ENCODE assay signal across 9 cellular contexts in genomic region chr6:145704153-145704781, GRCh38. TPM values are rescaled to one million over a fixed set of nuclear protein-coding genes. Genes with fewer than 3 reads are reported as not detected.
DNase-seq lines count a peak whose midpoint lies in the region; ATAC-seq, FAIRE-seq and TF ChIP-seq lines count a peak whose summit lies in the region.
"Had no signal": no experiment of that assay in that cellular context is flagged by ENCODE, and none has a peak within 500 bp of the region (broad histone marks: within the 10 kb centered on the region; RNA-seq: fewer than 3 reads in every experiment).

No MANE protein-coding gene starts in this region.

- H3K4me1 ChIP-seq in DOHH2 (ENCODE audit: control insufficient read depth, low read length): peaks cover 11% of the 10 kb centered on the region
- H3K4me1 ChIP-seq in K562 (replicated peaks in 1 of 2; ENCODE audit: control insufficient read depth in 2 of 2, insufficient read depth in 2 of 2, low read length in 2 of 2): no peaks in the 10 kb centered on the region
- H3K4me1 ChIP-seq: HAP-1 had no signal

- CTCF ChIA-PET in K562 (lab: Yijun Ruan, JAX; ENCODE audit: low intra/inter-chr PET ratio): interaction anchor here (0.6 to 1.0 kb wide), 2 partner anchors 57 to 1119 kb away, joined by 3 read pairs; no protein-coding TSS in a partner anchor

- H3K9me1 ChIP-seq in K562 (ENCODE audit: control insufficient read depth, insufficient read depth, low read length): no peaks in the 10 kb centered on the region

- H3K27me3 ChIP-seq in DOHH2 (ENCODE audit: control insufficient read depth, low read length): no peaks in the 10 kb centered on the region
- no peaks in the 10 kb centered on the region for H3K27me3 ChIP-seq in K562 (ENCODE audit: control insufficient read depth in 2 of 2, insufficient read depth in 2 of 2, low read length in 2 of 2)

- TF ChIP-seq POLR2A in K562 (conservative IDR thresholded peaks at IDR 0.05): no peak

- peak; percentile 31 to 47 for TF ChIP-seq RAD21 in K562 (CRISPR knock-in tag; conservative IDR thresholded peaks at IDR 0.05 in 1 of 2, IDR thresholded peaks at IDR 0.05 in 1 of 2)

- WGBS in K562 (ENCODE audit: insufficient coverage, low coverage, missing lambda C conversion rate): 7% methylated on average over 3 of the region's 3 CpGs

- no peak for TF ChIP-seq EP300 in K562 (IDR thresholded peaks at IDR 0.05; ENCODE audit: low read length)

- BruUV-seq in K562 (replicated peaks; lab: Mats Ljungman, UMichigan): no TSS peak

- H3K27ac ChIP-seq in DOHH2 (ENCODE audit: low read depth, low read length) (no peak overlapping the region), K562 (ENCODE audit: extremely low read depth, low read depth, low read length) (no peak overlapping the region)

- ATAC-seq in K562: no peak
- no peak for ATAC-seq in HG03280 (IDR thresholded peaks at IDR 0.05; ENCODE audit: unreplicated experiment)
- ATAC-seq in GM21786 (IDR thresholded peaks at IDR 0.05; ENCODE audit: unreplicated experiment): no peak

- H3K79me2 ChIP-seq in DOHH2 (ENCODE audit: control insufficient read depth, low read length): peaks cover 7% of the 10 kb centered on the region; the same call in 1 of the 2 replicates
- no peaks in the 10 kb centered on the region for H3K79me2 ChIP-seq in K562 (ENCODE audit: control insufficient read depth, insufficient read depth, low read length)

- POLR2A ChIA-PET in K562 (lab: Yijun Ruan, JAX): no interaction called here

- no peak for FAIRE-seq in K562 (lab: Jason Lieb, UNC)

- in situ Hi-C loops in K562 (cut with MboI): no loop called here

- no peak overlapping the region for H2AFZ ChIP-seq in K562 (ENCODE audit: low read depth, low read length)

- H3K9me3 ChIP-seq in DOHH2 (ENCODE audit: control insufficient read depth, insufficient read depth, low read length): peaks cover 5% of the 10 kb centered on the region; the same call in 1 of the 2 replicates
- H3K9me3 ChIP-seq in K562 (replicated peaks; ENCODE audit: control insufficient read depth, insufficient read depth, low read depth, low read length): no peaks in the 10 kb centered on the region

- no peaks in the 10 kb centered on the region for H3K9me2 ChIP-seq in DOHH2 (replicated peaks; ENCODE audit: control insufficient read depth, low read length)

- H3F3A ChIP-seq in DOHH2 (ENCODE audit: control insufficient read depth, insufficient read depth): no peaks in the 10 kb centered on the region

- H3K36me3 ChIP-seq in DOHH2 (ENCODE audit: control insufficient read depth, low read length) (peaks cover 24% of the 10 kb centered on the region), K562 (ENCODE audit: control insufficient read depth, insufficient read depth, low read length) (no peaks in the 10 kb centered on the region)
- H3K36me3 ChIP-seq: HAP-1 had no signal

- H3K4me2 ChIP-seq in DOHH2 (ENCODE audit: low read length) (no peak overlapping the region), K562 (ENCODE audit: insufficient read depth, low read length) (no peak overlapping the region)

- TF ChIP-seq CTCF in DOHH2 (IDR thresholded peaks at IDR 0.05; ENCODE audit: low read depth, low read length, poor library complexity, severe bottlenecking): peak; percentile 33
- TF ChIP-seq CTCF in K562 (IDR thresholded peaks at IDR 0.05 in 2 of 3, conservative IDR thresholded peaks at IDR 0.05 in 1 of 3; ENCODE audit: insufficient read depth in 2 of 3, low read depth in 1 of 3, low read length in 3 of 3): peak in 2 of 3 experiments; percentile 20 to 61; a peak in 3 of 6 replicates

- DNase-seq in M059J (ENCODE audit: low read depth) (peak; percentile 41), K562 (ENCODE audit: extremely low read depth in 1 of 4, low spot score in 3 of 4) (peak in 2 of 4 experiments; percentile 11 to 16), middle frontal gyrus (ENCODE audit: extremely low spot score, low spot score) (peak; percentile 31), SHP77 treated with DMSO at 0.1 percent for 48 hours (lab: John Stamatoyannopoulos, UW) (no peak), NCI-H2029 (lab: John Stamatoyannopoulos, UW) (no peak)

- no peak overlapping the region for H3K9ac ChIP-seq in K562 (ENCODE audit: insufficient read depth in 1 of 2, low read depth in 2 of 2, low read length in 2 of 2)

- H3K4me3 ChIP-seq in DOHH2 (ENCODE audit: low read length): no peak overlapping the region
- no peak overlapping the region for H3K4me3 ChIP-seq in K562
- H3K4me3 ChIP-seq: HAP-1 had no signal

- H4K20me1 ChIP-seq in DOHH2 (ENCODE audit: control insufficient read depth, insufficient read depth, low read depth, low read length) (no peaks in the 10 kb centered on the region), K562 (replicated peaks; ENCODE audit: control insufficient read depth, insufficient read depth, low read length) (no peaks in the 10 kb centered on the region)

- intact Hi-C loops in K562 (cut with micrococcal nuclease): loop anchor here (10.0 kb wide), 1 partner anchor 259 kb away; no protein-coding TSS in a partner anchor

TF ChIP-seq in K562, 482 proteins besides CTCF, POLR2A, EP300 and RAD21 (continues in another document):
- no peak for TF ChIP-seq ZKSCAN1 (IDR thresholded peaks at IDR 0.05; ENCODE audit: low read depth, low read length)
- no peak for TF ChIP-seq ZC3H8 (IDR thresholded peaks at IDR 0.05)
- TF ChIP-seq KLF16 (IDR thresholded peaks at IDR 0.05): peak; percentile 37; the same call in 1 of the 2 replicates
- TF ChIP-seq BMI1 (IDR thresholded peaks at IDR 0.05; ENCODE audit: low read length): no peak
- no peak for TF ChIP-seq MYC (IDR thresholded peaks at IDR 0.05; ENCODE audit: low read depth, low read length)
- no peak for TF ChIP-seq MYC (CRISPR knock-in tag; IDR thresholded peaks at IDR 0.05; ENCODE audit: borderline replicate concordance, low read depth)
- TF ChIP-seq, protein P1, sequence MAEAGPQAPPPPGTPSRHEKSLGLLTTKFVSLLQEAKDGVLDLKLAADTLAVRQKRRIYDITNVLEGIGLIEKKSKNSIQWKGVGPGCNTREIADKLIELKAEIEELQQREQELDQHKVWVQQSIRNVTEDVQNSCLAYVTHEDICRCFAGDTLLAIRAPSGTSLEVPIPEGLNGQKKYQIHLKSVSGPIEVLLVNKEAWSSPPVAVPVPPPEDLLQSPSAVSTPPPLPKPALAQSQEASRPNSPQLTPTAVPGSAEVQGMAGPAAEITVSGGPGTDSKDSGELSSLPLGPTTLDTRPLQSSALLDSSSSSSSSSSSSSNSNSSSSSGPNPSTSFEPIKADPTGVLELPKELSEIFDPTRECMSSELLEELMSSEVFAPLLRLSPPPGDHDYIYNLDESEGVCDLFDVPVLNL (CRISPR knock-in tag; IDR thresholded peaks at IDR 0.05; ENCODE audit: low read depth): no peak
- TF ChIP-seq SMARCA5 (IDR thresholded peaks at IDR 0.05): no peak
- TF ChIP-seq NFXL1 (CRISPR knock-in tag; IDR thresholded peaks at IDR 0.05): no peak
- no peak for TF ChIP-seq ZZZ3 (IDR thresholded peaks at IDR 0.05)
- 0 out of 2 replicates have a peak, but pooled peaks have one; percentile 58 for TF ChIP-seq ARID3A (IDR thresholded peaks at IDR 0.05; ENCODE audit: borderline replicate concordance, low read depth, low read length)
- no peak for TF ChIP-seq ZNF12 (CRISPR knock-in tag; IDR thresholded peaks at IDR 0.05)
- TF ChIP-seq ZNF444 (CRISPR knock-in tag; IDR thresholded peaks at IDR 0.05): no peak
- TF ChIP-seq FOXK2 (conservative IDR thresholded peaks at IDR 0.05 in 1 of 2, IDR thresholded peaks at IDR 0.05 in 1 of 2; ENCODE audit: low read depth in 2 of 2): no peak
- TF ChIP-seq ZNF75A (CRISPR knock-in tag; IDR thresholded peaks at IDR 0.05): no peak

RNA-seq across cellular contexts. Expression of gene EPM2A, which starts 31.1 kb away (rescaled TPM):
- total RNA-seq in M059J (2014; rRNA removed; shearing (Covaris generic)): 5.7 and 10.0 TPM in 2 replicates
- 4.2 and 4.5 TPM in 2 replicates for total RNA-seq in K562 (2011; cell fraction: chromatin; rRNA removed; ENCODE audit: low replicate concordance)
- total RNA-seq in K562 (2011; cell fraction: nucleolus; rRNA removed): 4.0 and 4.2 TPM in 2 replicates
- total RNA-seq in K562 (2011; cell fraction: nucleoplasm; rRNA removed): 5.5 and 9.2 TPM in 2 replicates
- total RNA-seq in K562 (2014; rRNA removed): 5.3 and 8.1 TPM in 2 replicates
- 2.5 and 2.8 TPM in 2 replicates for total RNA-seq in K562 (2014; rRNA removed; fragmentation: Illumina TruSeq; extraction: Trizol)
- total RNA-seq in K562 (2015; rRNA removed; fragmentation: Illumina TruSeq; extraction: Trizol): 2.8 and 3.2 TPM in 2 replicates
- total RNA-seq in K562 (2021): 3.5 and 4.4 TPM in 2 replicates
- polyA plus RNA-seq in K562 (2011; rRNA removed): 2.0 and 2.5 TPM in 2 replicates
- polyA plus RNA-seq in K562 (2011; cell fraction: cytosol; rRNA removed): 1.8 and 2.2 TPM in 2 replicates
- polyA plus RNA-seq in K562 (2011; cell fraction: nucleus; rRNA removed): 3.0 and 4.4 TPM in 2 replicates
- 1.9 TPM in 2 replicates for polyA plus RNA-seq in K562 (2012)
- polyA plus RNA-seq in K562 (2014; fragmentation: Illumina TruSeq; extraction: Trizol): 1.5 and 2.1 TPM in 2 replicates
- 1 to 10 TPM in 1 of 2 experiments, under 1 TPM in 1; 0.35 to 2.5 TPM for polyA plus RNA-seq in K562 (2014; fragmentation: Nextera tagmentation; extraction: Ambion mirVana)
- 1.8 and 3.4 TPM in 2 replicates for polyA plus RNA-seq in K562 (2014; rRNA removed)
- 3.1 and 4.3 TPM in 2 replicates for polyA minus RNA-seq in K562 (2011; rRNA and poly(A)+ RNA removed)
- polyA minus RNA-seq in K562 (2011; cell fraction: cytosol; rRNA and poly(A)+ RNA removed): 2.4 and 2.5 TPM in 2 replicates
- 8.9 and 11.4 TPM in 2 replicates for polyA minus RNA-seq in K562 (2011; cell fraction: nucleus; rRNA and poly(A)+ RNA removed)

Comparison
In these comparisons a context has a peak if more than half of its experiments do, and no peak if none do; other contexts are left out.
1. DNase-seq: peak in M059J (single experiment) and middle frontal gyrus (single experiment); none in SHP77 treated with DMSO at 0.1 percent for 48 hours (single experiment) and NCI-H2029 (single experiment).